8 cellular contexts compared by ENCODE assay signal in genomic region chr4:148441986-148442829, GRCh38. TPM values are rescaled to one million over a fixed set of nuclear protein-coding genes. Genes with fewer than 3 reads are reported as not detected.
A peak's percentile ranks its signal among the peaks of the same experiment; 100 is the strongest.
DNase-seq lines count a peak whose midpoint lies in the region; ATAC-seq and TF ChIP-seq lines count a peak whose summit lies in the region.

NR3C2 (minus strand) TSS chr4:148442414.

- no peak for TF ChIP-seq EP300 in stomach (IDR thresholded peaks at IDR 0.05)

- H3K9ac ChIP-seq in H9 (ENCODE audit: extremely low read depth, insufficient read length, low read length) = peak within 1 kb of the TSS; percentile 31

- H2AFZ ChIP-seq in H9 (ENCODE audit: low read length) = no peak within 1 kb of the TSS

- peak within 1 kb of the TSS; percentile 55 for H3K4me3 ChIP-seq in MG63
- H3K4me3 ChIP-seq in SJCRH30 = peak within 1 kb of the TSS; percentile 62
- H3K4me3 ChIP-seq in stomach = peak within 1 kb of the TSS; percentile 73 to 95 (median 92)

- H3K9me3 Mint-ChIP-seq in H9 (no peaks in the 10 kb centered on the region; a peak in 1 of 5 replicates), neural crest cell (no peaks in the 10 kb centered on the region)

- no peak within 1 kb of the TSS for H4K5ac ChIP-seq in H9 (ENCODE audit: insufficient read length, low read depth, low read length)

- peak; percentile 96 for ATAC-seq in foreskin keratinocyte

- no peak within 1 kb of the TSS for H2BK15ac ChIP-seq in H9 (ENCODE audit: low read depth, low read length)

- no peak within 1 kb of the TSS for H2BK5ac ChIP-seq in H9 (ENCODE audit: insufficient read length, low read length)

- H3K27me3 ChIP-seq in H9 (ENCODE audit: insufficient read depth, low read length) = peaks cover 10% of the 10 kb centered on the region; the same call in 1 of the 2 replicates
- peaks cover 47% of the 10 kb centered on the region for H3K27me3 ChIP-seq in MG63
- 0 out of 2 replicates have a peak, but pooled peaks cover 10% of the 10 kb centered on the region for H3K27me3 ChIP-seq in SJCRH30
- H3K27me3 ChIP-seq in foreskin keratinocyte = peaks cover 68% of the 10 kb centered on the region
- H3K27me3 ChIP-seq in stomach = peaks cover 0 to 26% (median 7%) of the 10 kb centered on the region in 3 donors

- H3K36me3 ChIP-seq in MG63 = no peaks in the 10 kb centered on the region
- H3K36me3 ChIP-seq in SJCRH30 = no peaks in the 10 kb centered on the region
- H3K36me3 ChIP-seq in stomach = no peaks in the 10 kb centered on the region

- H3K27me3 Mint-ChIP-seq in H9 (ENCODE audit: low read depth) = peaks cover 57% of the 10 kb centered on the region
- peaks cover 87% of the 10 kb centered on the region for H3K27me3 Mint-ChIP-seq in neural crest cell (ENCODE audit: low read depth)

- no peak within 1 kb of the TSS for H3K27ac ChIP-seq in H9 (ENCODE audit: insufficient read length, low read depth, low read length)
- no peak within 1 kb of the TSS for H3K27ac ChIP-seq in SJCRH30
- no peak within 1 kb of the TSS for H3K27ac ChIP-seq in foreskin keratinocyte
- peak within 1 kb of the TSS; percentile 90 to 98 (median 97) for H3K27ac ChIP-seq in stomach

- no peak for TF ChIP-seq CTCF in H9 (conservative IDR thresholded peaks at IDR 0.05)
- no peak for TF ChIP-seq CTCF in foreskin keratinocyte (conservative IDR thresholded peaks at IDR 0.05)
- no peak for TF ChIP-seq CTCF in neural crest cell (conservative IDR thresholded peaks at IDR 0.05)
- no peak for TF ChIP-seq CTCF in stomach (IDR thresholded peaks at IDR 0.05)

- no peaks in the 10 kb centered on the region for H3K9me3 ChIP-seq in H9 (ENCODE audit: control insufficient read depth, low read depth, low read length)
- H3K9me3 ChIP-seq in MG63 = no peaks in the 10 kb centered on the region
- H3K9me3 ChIP-seq in SJCRH30 (replicated peaks) = no peaks in the 10 kb centered on the region
- no peaks in the 10 kb centered on the region for H3K9me3 ChIP-seq in stomach

- no peaks in the 10 kb centered on the region for H4K20me1 ChIP-seq in H9 (ENCODE audit: control insufficient read depth, insufficient read depth, insufficient read length)

- no peak within 1 kb of the TSS for H3K18ac ChIP-seq in H9 (ENCODE audit: insufficient read length, low read depth, low read length)

- H3K23me2 ChIP-seq in H9 (ENCODE audit: insufficient read length, low read depth, low read length, poor library complexity, severe bottlenecking) = peaks cover 31% of the 10 kb centered on the region

- no peak within 1 kb of the TSS for H3K56ac ChIP-seq in H9 (ENCODE audit: insufficient read length, low read depth, low read length)

- H3K79me2 ChIP-seq in H9 (ENCODE audit: insufficient read depth, low read length) = no peaks in the 10 kb centered on the region

- no peak within 1 kb of the TSS for H3K4ac ChIP-seq in H9 (ENCODE audit: low read depth, low read length)

- TF ChIP-seq POLR2A in stomach (IDR thresholded peaks at IDR 0.05) = peak in 2 of 4 donors; percentile 97 to 99

- H3K36me3 Mint-ChIP-seq in H9 (ENCODE audit: insufficient read depth in 1 of 3, low read depth in 3 of 3) (no peaks in the 10 kb centered on the region; a peak in 1 of 7 replicates), neural crest cell (ENCODE audit: low read depth) (no peaks in the 10 kb centered on the region)

- peak within 1 kb of the TSS; percentile 89 to 96 for H3K4me3 Mint-ChIP-seq in H9
- H3K4me3 Mint-ChIP-seq in neural crest cell = peak within 1 kb of the TSS; percentile 94

- no peak within 1 kb of the TSS for H4K91ac ChIP-seq in H9 (ENCODE audit: insufficient read length, low read depth, low read length)

- in situ Hi-C loops in G401 (cut with HindIII; ENCODE audit: low sequenced_read_pairs) = no loop called here

- H2BK12ac ChIP-seq in H9 (ENCODE audit: insufficient read length, low read depth, low read length) = no peak within 1 kb of the TSS

- no peak within 1 kb of the TSS for H3T11ph ChIP-seq in H9 (ENCODE audit: low read length)

- peak within 1 kb of the TSS; percentile 92 for H3K4me2 ChIP-seq in H9 (ENCODE audit: insufficient read depth, insufficient read length, low read length)

- H4K8ac ChIP-seq in H9 (replicated peaks; ENCODE audit: insufficient read length, low read depth, low read length) = no peak within 1 kb of the TSS

- H2AK5ac ChIP-seq in H9 (ENCODE audit: insufficient read length, low read length) = no peak within 1 kb of the TSS

- H3K4me1 ChIP-seq in H9 (ENCODE audit: insufficient read depth, low read length) (no peaks in the 10 kb centered on the region; the same call in 1 of the 2 replicates), SJCRH30 (no peaks in the 10 kb centered on the region), foreskin keratinocyte (no peaks in the 10 kb centered on the region), stomach (peaks cover 23 to 63% (median 46%) of the 10 kb centered on the region in 4 donors)

- peak within 1 kb of the TSS; percentile 17; the same call in 1 of the 2 replicates for H3K14ac ChIP-seq in H9 (ENCODE audit: insufficient read depth, low read length)

- H3K27ac Mint-ChIP-seq in H9 (no peak within 1 kb of the TSS; a peak in 1 of 7 replicates), neural crest cell (ENCODE audit: unreplicated experiment) (no peak within 1 kb of the TSS)

- H3K4me1 Mint-ChIP-seq in H9 (peaks cover 26 to 30% of the 10 kb centered on the region in 2 experiments), neural crest cell (peaks cover 15% of the 10 kb centered on the region)

- no peak within 1 kb of the TSS for H2BK20ac ChIP-seq in H9 (ENCODE audit: low read depth, low read length, poor library complexity, severe bottlenecking)

- no peaks in the 10 kb centered on the region for H3K79me1 ChIP-seq in H9 (ENCODE audit: insufficient read depth, low read depth, low read length, poor library complexity, severe bottlenecking)

- no CpG with 5 or more reads among the region's 64 CpGs for WGBS in H9 (ENCODE audit: extremely low coverage, insufficient read length, low lambda C conversion rate)
- WGBS in stomach, 5 donors = 0 to 1% (median 0%) methylated on average over 48 to 64 of the region's 64 CpGs

- no peak within 1 kb of the TSS for H2BK120ac ChIP-seq in H9 (ENCODE audit: low read depth, low read length, poor library complexity, severe bottlenecking)

- intact Hi-C loops in stomach (cut with DNase I; ENCODE audit: low total_unique reads) = no loop called here

- no peak within 1 kb of the TSS for H3K23ac ChIP-seq in H9 (ENCODE audit: insufficient read length, low read depth, low read length)

- DNase-seq in G401 (ENCODE audit: low spot score) = peak; percentile 100
- peak; percentile 99 for DNase-seq in H9
- peak; percentile 92 for DNase-seq in MG63
- DNase-seq in SJCRH30 = peak; percentile 95 to 96
- DNase-seq in activated naive CD4-positive, alpha-beta T cell treated with Interleukin-2 at 50 U/mL for 16 hours = peak; percentile 98
- peak; percentile 80 to 94 for DNase-seq in foreskin keratinocyte
- DNase-seq in neural crest cell (ENCODE audit: low read depth, low spot score) = peak; percentile 84
- peak; percentile 99 for DNase-seq in stomach

RNA-seq across cellular contexts. Expression of gene NR3C2, which starts in this region (rescaled TPM):
- total RNA-seq in G401 (2014; rRNA removed; shearing (Covaris generic)) = not detected in 2 replicates
- total RNA-seq in H9 (2021) = 0.86 and 1.4 TPM in 2 replicates
- total RNA-seq in MG63 (2014; rRNA removed; shearing (Covaris generic); ENCODE audit: low replicate concordance) = not detected in 2 replicates
- total RNA-seq in SJCRH30 (2014; rRNA removed; shearing (Covaris generic)) = 0.28 and 0.63 TPM in 2 replicates
- 0.07 and 0.24 TPM in 2 replicates for total RNA-seq in foreskin keratinocyte
- 0.03 and 0.04 TPM in 2 replicates for polyA plus RNA-seq in foreskin keratinocyte
- total RNA-seq in neural crest cell = 0.21 and 0.30 TPM in 2 replicates
- 10 to 100 TPM; 15.4 to 36.4 (median 32.6) TPM for total RNA-seq in stomach
- polyA plus RNA-seq in stomach = 1 to 10 TPM; 2.0 to 7.5 (median 2.3) TPM

Comparison
In these comparisons a context has a peak if more than half of its experiments do, and no peak if none do; other contexts are left out.
1. Peak in DNase-seq in G401; RNA of the gene not detected or under 1 TPM.
2. Peak in DNase-seq and H3K4me3 ChIP-seq in MG63; RNA of the gene not detected or under 1 TPM.
3. Peak in DNase-seq and H3K4me3 ChIP-seq in SJCRH30; RNA of the gene not detected or under 1 TPM.
4. Peak in DNase-seq and ATAC-seq in foreskin keratinocyte; RNA of the gene not detected or under 1 TPM.
5. Peak in DNase-seq in neural crest cell; RNA of the gene not detected or under 1 TPM.
6. H3K27ac ChIP-seq: peak in stomach (5 of 5); none in H9 (single experiment), SJCRH30 (single experiment) and foreskin keratinocyte (single experiment).
7. Peak in every context shown above with its lines, with median percentiles within 50 percentile points of each other: DNase-seq and H3K4me3 ChIP-seq.